ENCODE assay signal across 24 cellular contexts in genomic region chr9:19901586-19901985, GRCh38.
"Had no signal": no experiment of that assay in that cellular context is flagged by ENCODE, and none has a peak within 500 bp of the region (broad histone marks: within the 10 kb centered on the region; RNA-seq: fewer than 3 reads in every experiment).

No MANE protein-coding gene starts in this region.

- H3K9me3 ChIP-seq: SJCRH30 had no signal

- H3K27me3 ChIP-seq: SJCRH30 had no signal

- H3K36me3 ChIP-seq: SJCRH30, WERI-Rb-1 had no signal

- DNase-seq: activated CD4-positive, alpha-beta T cell treated with anti-CD3 and anti-CD28 coated beads, Interleukin-2, amount 10 ng/mL, durations not matched to agents 24 days and 14 days; activated CD4-positive, alpha-beta T cell treated with anti-CD3 and anti-CD28 coated beads, Interleukin-2, amount 50 U/mL, for 4 hours; activated CD4-positive, CD25-positive, alpha-beta regulatory T cell; activated CD8-positive, alpha-beta T cell treated with anti-CD3 and anti-CD28 coated beads, Interleukin-2, amount 10 ng/mL, durations not matched to agents 7 days and 5 days; activated gamma-delta T cell treated with Interleukin-2 at 50 U/mL for 16 hours; activated naive CD4-positive, alpha-beta T cell treated with anti-CD3 and anti-CD28 coated beads for 36 hours; activated naive CD8-positive, alpha-beta T cell treated with anti-CD3 and anti-CD28 coated beads, Interleukin-2, amount 50 U/mL, for 24 hours; activated T-cell treated with anti-CD3 and anti-CD28 coated beads, Interleukin-2, amount 50 U/mL, for 4 hours; anterior cingulate cortex; caudate nucleus; cerebellar nuclear complex; NCI-H1105; NCI-H1417 treated with DMSO at 0.1 percent for 48 hours; NCI-H1694; NCI-H1930; NCI-H2081 treated with DMSO at 0.1 percent for 48 hours; NCI-H345; NCI-H524 treated with DMSO at 0.1 percent for 48 hours; NK-92 treated with Interleukin-12 subunit alpha and Interleukin-12 subunit beta, amount 100 ng/mL, for 24 hours; SHP77; SJCRH30; T1000; WERI-Rb-1 had no signal

- H3K27ac ChIP-seq: SJCRH30, SK-N-MC, WERI-Rb-1 had no signal

- H3K4me1 ChIP-seq: SJCRH30 had no signal

- ATAC-seq: activated CD8-positive, alpha-beta T cell treated with anti-CD3 and anti-CD28 coated beads, Interleukin-2, amount 10 ng/mL, durations not matched to agents 7 days and 5 days; activated naive CD8-positive, alpha-beta T cell treated with anti-CD3 and anti-CD28 coated beads, Interleukin-2, amount 50 U/mL, for 24 hours; activated T-cell treated with anti-CD3 and anti-CD28 coated beads, Interleukin-2, amount 50 U/mL, for 4 hours had no signal

- H3K4me3 ChIP-seq: SJCRH30, SK-N-MC had no signal
